25 cellular contexts compared by ENCODE assay signal in the genomic region with DNA sequence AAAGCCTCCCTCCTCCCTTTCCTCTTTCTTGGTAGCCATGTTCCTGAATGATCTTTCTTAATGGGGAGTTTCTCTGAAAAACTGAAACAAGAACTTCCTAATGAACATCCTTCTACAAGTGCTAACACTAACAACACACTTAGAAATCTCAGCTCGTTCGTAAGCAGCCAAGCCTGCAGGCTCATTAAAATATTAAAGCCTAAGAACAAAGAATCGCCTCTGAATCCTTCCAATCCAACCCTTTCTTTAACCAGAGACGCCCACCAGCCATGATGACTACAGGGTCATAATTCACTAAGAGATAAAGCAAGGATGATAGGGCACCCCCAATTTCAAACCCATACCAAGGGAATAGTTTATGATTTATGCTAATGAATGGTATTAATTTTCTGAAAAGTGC. TPM values are rescaled to one million over a fixed set of nuclear protein-coding genes. Genes with fewer than 3 reads are reported as not detected.
DNase-seq lines count a peak whose midpoint lies in the region; ATAC-seq and TF ChIP-seq lines count a peak whose summit lies in the region.
"Had no signal": no experiment of that assay in that cellular context is flagged by ENCODE, and none has a peak within 500 bp of the region (broad histone marks: within the 10 kb centered on the region; RNA-seq: fewer than 3 reads in every experiment).

No MANE protein-coding gene starts in this region.

- H4K8ac ChIP-seq in trophoblast cell (ENCODE audit: low read depth, low read length): no peak overlapping the region

- H2AFZ ChIP-seq in hepatocyte (no peak overlapping the region), trophoblast cell (ENCODE audit: insufficient read depth, low read length, poor library complexity) (no peak overlapping the region)

- H3K9ac ChIP-seq in HUES48 (ENCODE audit: low read depth, low read length) (no peak overlapping the region), trophoblast cell (ENCODE audit: low read length) (no peak overlapping the region)

- no peak overlapping the region for H2BK5ac ChIP-seq in trophoblast cell (ENCODE audit: low read depth, low read length, poor library complexity)

- no peaks in the 10 kb centered on the region for H3K9me3 Mint-ChIP-seq in activated naive CD8-positive, alpha-beta T cell treated with anti-CD3 and anti-CD28 coated beads, Interleukin-2, amount 50 U/mL, for 24 hours
- H3K9me3 Mint-ChIP-seq: stimulated activated effector memory CD8-positive, alpha-beta T cell treated with anti-CD3 and anti-CD28 coated beads, Interleukin-12 subunit alpha, Interleukin-12 subunit beta, amount 100 ng/mL, for 72 hours had no signal

- no peak overlapping the region for H2BK12ac ChIP-seq in trophoblast cell (ENCODE audit: low read length)

- no peak overlapping the region for H3K27ac Mint-ChIP-seq in activated naive CD8-positive, alpha-beta T cell treated with anti-CD3 and anti-CD28 coated beads, Interleukin-2, amount 50 U/mL, for 24 hours
- H3K27ac Mint-ChIP-seq: CD14-positive monocyte; stimulated activated effector memory CD8-positive, alpha-beta T cell treated with anti-CD3 and anti-CD28 coated beads, Interleukin-12 subunit alpha, Interleukin-12 subunit beta, amount 100 ng/mL, for 72 hours had no signal

- no peaks in the 10 kb centered on the region for H3K79me1 ChIP-seq in trophoblast cell (ENCODE audit: low read length)

- no peak overlapping the region for H2AK5ac ChIP-seq in trophoblast cell (ENCODE audit: low read length)

- H3K4me3 Mint-ChIP-seq in activated naive CD8-positive, alpha-beta T cell treated with anti-CD3 and anti-CD28 coated beads, Interleukin-2, amount 50 U/mL, for 24 hours: no peak overlapping the region
- H3K4me3 Mint-ChIP-seq: CD14-positive monocyte; stimulated activated effector memory CD8-positive, alpha-beta T cell treated with anti-CD3 and anti-CD28 coated beads, Interleukin-12 subunit alpha, Interleukin-12 subunit beta, amount 100 ng/mL, for 72 hours had no signal

- no peak overlapping the region for H3K23ac ChIP-seq in trophoblast cell (ENCODE audit: low read length)

- no peak overlapping the region for H3K14ac ChIP-seq in trophoblast cell (ENCODE audit: low read length)

- H3K4me2 ChIP-seq in hepatocyte (peak overlapping the region; percentile 33), trophoblast cell (ENCODE audit: low read length) (no peak overlapping the region)

- no peaks in the 10 kb centered on the region for H3K9me2 ChIP-seq in hepatocyte (replicated peaks; ENCODE audit: insufficient read depth)

- H3K4me1 Mint-ChIP-seq in activated naive CD8-positive, alpha-beta T cell treated with anti-CD3 and anti-CD28 coated beads, Interleukin-2, amount 50 U/mL, for 24 hours: no peaks in the 10 kb centered on the region
- H3K4me1 Mint-ChIP-seq: CD14-positive monocyte; stimulated activated effector memory CD8-positive, alpha-beta T cell treated with anti-CD3 and anti-CD28 coated beads, Interleukin-12 subunit alpha, Interleukin-12 subunit beta, amount 100 ng/mL, for 72 hours had no signal

- peaks cover 17% of the 10 kb centered on the region for H4K20me1 ChIP-seq in hepatocyte (ENCODE audit: insufficient read depth, poor library complexity, severe bottlenecking)

- H3K36me3 Mint-ChIP-seq in activated naive CD8-positive, alpha-beta T cell treated with anti-CD3 and anti-CD28 coated beads, Interleukin-2, amount 50 U/mL, for 24 hours (ENCODE audit: low read depth): no peaks in the 10 kb centered on the region
- H3K36me3 Mint-ChIP-seq: CD14-positive monocyte; stimulated activated effector memory CD8-positive, alpha-beta T cell treated with anti-CD3 and anti-CD28 coated beads, Interleukin-12 subunit alpha, Interleukin-12 subunit beta, amount 100 ng/mL, for 72 hours had no signal

- peaks cover 37% of the 10 kb centered on the region for H3K27me3 Mint-ChIP-seq in activated naive CD8-positive, alpha-beta T cell treated with anti-CD3 and anti-CD28 coated beads, Interleukin-2, amount 50 U/mL, for 24 hours

- H3K18ac ChIP-seq in trophoblast cell (ENCODE audit: low read length): no peak overlapping the region

- intact Hi-C loops in body of pancreas (cut with DNase I): no loop called here

- H3K9me3 ChIP-seq in HUES48 (ENCODE audit: control insufficient read depth, insufficient read depth, low read length) (no peaks in the 10 kb centered on the region), hepatocyte (ENCODE audit: low read depth) (no peaks in the 10 kb centered on the region), trophoblast cell (ENCODE audit: insufficient read depth, low read depth, low read length) (no peaks in the 10 kb centered on the region), body of pancreas (no peaks in the 10 kb centered on the region)
- H3K9me3 ChIP-seq: colonic mucosa, left ventricle myocardium inferior, prostate gland, SJCRH30, testis had no signal

- H4K91ac ChIP-seq in trophoblast cell (ENCODE audit: low read depth, low read length): no peak overlapping the region

- H3K4ac ChIP-seq in trophoblast cell (ENCODE audit: low read depth, low read length): peak overlapping the region; percentile 71

- H3K27ac ChIP-seq in HUES48 (ENCODE audit: low read depth, low read length) (peak overlapping the region; percentile 74), brain microvascular endothelial cell (peak overlapping the region; percentile 16), hepatocyte (peak overlapping the region; percentile 38), trophoblast cell (ENCODE audit: low read depth, low read length) (no peak overlapping the region), body of pancreas (no peak overlapping the region)
- H3K27ac ChIP-seq: colonic mucosa, left ventricle myocardium inferior, prostate gland, SJCRH30, testis had no signal

- in situ Hi-C loops in brain microvascular endothelial cell (cut with HindIII; ENCODE audit: low pct_ligation_motif_present, low sequenced_read_pairs): no loop called here

- ATAC-seq in activated naive CD8-positive, alpha-beta T cell treated with anti-CD3 and anti-CD28 coated beads, Interleukin-2, amount 50 U/mL, for 24 hours: no peak
- ATAC-seq in body of pancreas (no peak), left lobe of liver (no peak)
- ATAC-seq: Panc1; stimulated activated effector memory CD8-positive, alpha-beta T cell treated with anti-CD3 and anti-CD28 coated beads, Interleukin-12 subunit alpha, Interleukin-12 subunit beta, amount 100 ng/mL, for 72 hours had no signal

- H3K79me2 ChIP-seq in hepatocyte: peaks cover 100% of the 10 kb centered on the region
- H3K79me2 ChIP-seq in trophoblast cell (ENCODE audit: control insufficient read depth, insufficient read depth, low read length, poor library complexity): peaks cover 9% of the 10 kb centered on the region

- no peak overlapping the region for H4K12ac ChIP-seq in trophoblast cell (ENCODE audit: low read depth, low read length)

- H3K36me3 ChIP-seq in HUES48 (ENCODE audit: control insufficient read depth, insufficient read depth, low read length) (peaks cover 5% of the 10 kb centered on the region; the same call in 1 of the 2 replicates), brain microvascular endothelial cell (replicated peaks) (peaks cover 13% of the 10 kb centered on the region), hepatocyte (replicated peaks; ENCODE audit: insufficient read depth, low read depth) (no peaks in the 10 kb centered on the region), trophoblast cell (ENCODE audit: control insufficient read depth in 1 of 2, insufficient read depth in 2 of 2, low read length in 2 of 2) (peaks cover 12 to 18% of the 10 kb centered on the region in 2 experiments), body of pancreas (replicated peaks in 1 of 2; ENCODE audit: insufficient read depth in 1 of 2, low read depth in 2 of 2) (no peaks in the 10 kb centered on the region)
- H3K36me3 ChIP-seq: colonic mucosa, prostate gland had no signal

- DNase-seq in brain microvascular endothelial cell (no peak), hepatocyte (ENCODE audit: low spot score) (no peak), trophoblast cell (no peak), body of pancreas (no peak), left lobe of liver (ENCODE audit: low spot score) (no peak)
- DNase-seq in activated naive CD8-positive, alpha-beta T cell treated with anti-CD3 and anti-CD28 coated beads, Interleukin-2, amount 50 U/mL, for 24 hours: no peak
- DNase-seq in activated CD4-positive, CD25-positive, alpha-beta regulatory T cell treated with anti-CD3 and anti-CD28 coated beads, Interleukin-2, amount 50 U/mL, for 72 hours: no peak
- DNase-seq: activated CD4-positive, alpha-beta T cell treated with anti-CD3 and anti-CD28 coated beads for 4 hours; activated naive CD4-positive, alpha-beta T cell treated with anti-CD3 and anti-CD28 coated beads, Interleukin-2, amount 50 U/mL, for 16 hours; aorta; colonic mucosa; glutamatergic neuron; Kasumi-1; left ventricle myocardium inferior; NCI-H1092 treated with DMSO at 0.1 percent for 48 hours; NCI-H2029 treated with DMSO at 0.1 percent for 48 hours; NCI-H446 treated with DMSO at 0.1 percent for 48 hours; SJCRH30; T-helper 1 cell; testis had no signal

- H3K4me1 ChIP-seq in HUES48 (ENCODE audit: control insufficient read depth, insufficient read depth, low read length): peaks cover 37% of the 10 kb centered on the region
- H3K4me1 ChIP-seq in hepatocyte (ENCODE audit: insufficient read depth): peaks cover 39% of the 10 kb centered on the region
- H3K4me1 ChIP-seq in trophoblast cell (ENCODE audit: control insufficient read depth in 1 of 2, insufficient read depth in 2 of 2, low read length in 2 of 2): peaks cover 3 to 8% of the 10 kb centered on the region in 2 experiments
- no peaks in the 10 kb centered on the region for H3K4me1 ChIP-seq in body of pancreas
- H3K4me1 ChIP-seq: colonic mucosa, prostate gland had no signal

- no peak overlapping the region for H2BK120ac ChIP-seq in trophoblast cell (ENCODE audit: insufficient read depth, low read length, poor library complexity)

- H3K4me3 ChIP-seq in HUES48 (ENCODE audit: low read depth, low read length) (peak overlapping the region; percentile 36; the same call in 1 of the 2 replicates), brain microvascular endothelial cell (ENCODE audit: low read depth, low read length) (no peak overlapping the region), hepatocyte (no peak overlapping the region), trophoblast cell (ENCODE audit: low read depth, low read length) (no peak overlapping the region), body of pancreas (no peak overlapping the region)
- H3K4me3 ChIP-seq: colonic mucosa, left ventricle myocardium inferior, prostate gland, SJCRH30, testis had no signal

- TF ChIP-seq CTCF in brain microvascular endothelial cell (IDR thresholded peaks at IDR 0.05; ENCODE audit: low read depth, low read length, missing control alignments) (no peak), hepatocyte (IDR thresholded peaks at IDR 0.05; ENCODE audit: poor library complexity) (no peak), body of pancreas (IDR thresholded peaks at IDR 0.05) (no peak)

- no peak for TF ChIP-seq POLR2A in body of pancreas (IDR thresholded peaks at IDR 0.05)

- 63% methylated on average over 4 of the region's 4 CpGs for WGBS in hepatocyte (ENCODE audit: low lambda C conversion rate, missing lambda C conversion rate)
- no CpG with 5 or more reads among the region's 4 CpGs for WGBS in trophoblast cell (ENCODE audit: extremely low coverage, insufficient coverage, insufficient read length)
- WGBS in body of pancreas, 2 donors: 63 to 68% methylated on average over 4 of the region's 4 CpGs

- H3K27me3 ChIP-seq in HUES48 (ENCODE audit: control insufficient read depth, insufficient read depth, low read length) (no peaks in the 10 kb centered on the region), brain microvascular endothelial cell (replicated peaks) (no peaks in the 10 kb centered on the region), hepatocyte (no peaks in the 10 kb centered on the region), trophoblast cell (ENCODE audit: insufficient read depth, low read length) (no peaks in the 10 kb centered on the region), body of pancreas (no peaks in the 10 kb centered on the region)
- H3K27me3 ChIP-seq: colonic mucosa, SJCRH30, testis had no signal

RNA-seq across cellular contexts. Expression of a gene that starts 21.9 kb away (rescaled TPM):
- total RNA-seq in hepatocyte (59.6 and 63.3 TPM in 2 replicates), body of pancreas (1 to 10 TPM; 4.6 to 6.7 TPM), left lobe of liver (4.3 TPM)
- polyA plus RNA-seq in hepatocyte: 57.7 and 62.4 TPM in 2 replicates
- 67.0 and 70.6 TPM in 2 replicates for polyA plus RNA-seq in trophoblast cell (2013)
- polyA plus RNA-seq: CD14-positive monocyte had no signal

RNA-seq across cellular contexts. Expression of a gene that starts 54.3 kb away (rescaled TPM):
- total RNA-seq in hepatocyte: 104 and 126 TPM in 2 replicates
- 121 and 168 TPM in 2 replicates for polyA plus RNA-seq in hepatocyte
- 92.8 and 95.6 TPM in 2 replicates for polyA plus RNA-seq in trophoblast cell (2013)
- total RNA-seq in body of pancreas: 10 to 100 TPM; 76.8 to 86.9 TPM
- total RNA-seq in left lobe of liver: 22.6 TPM

Comparison
In these comparisons a context has a peak if more than half of its experiments do, and no peak if none do; other contexts are left out.
1. H3K27ac ChIP-seq: peak in HUES48 (single experiment), brain microvascular endothelial cell (single experiment) and hepatocyte (single experiment); none in trophoblast cell (single experiment) and body of pancreas (0 of 4).